Comparison of ENCODE assay signal across 8 cellular contexts in genomic region chr2:241102239-241102803, GRCh38. TPM values are rescaled to one million over a fixed set of nuclear protein-coding genes. Genes with fewer than 3 reads are reported as not detected.
DNase-seq lines count a peak whose midpoint lies in the region; ATAC-seq and TF ChIP-seq lines count a peak whose summit lies in the region.

TSS of gene MTERF4 (minus strand) at chr2:241102287. CDS start at chr2:241102273, 14 bp downstream.

- WGBS in spleen, 5 donors = 0 to 1% (median 0%) methylated on average over 25 to 56 of the region's 56 CpGs

- peaks cover 20 to 88% (median 52%) of the 10 kb centered on the region in 6 donors for H3K4me1 ChIP-seq in spleen

- peaks cover 0 to 45% (median 15%) of the 10 kb centered on the region in 6 donors for H3K36me3 ChIP-seq in spleen

- intact Hi-C loops in spleen (cut with DNase I; ENCODE audit: low total_unique reads) = no loop called here

- no peaks in the 10 kb centered on the region for H3K9me3 ChIP-seq in spleen

- DNase-seq in ACHN (peak; percentile 89), NCI-H2171 treated with DMSO at 0.1 percent for 48 hours (lab: John Stamatoyannopoulos, UW) (peak; percentile 73), caudate nucleus (lab: John Stamatoyannopoulos, UW) (peak in 59 of 61 donors; percentile 27 to 90 (median 76)), immature natural killer cell (peak; percentile 81 to 85 (median 84)), spleen (peak; percentile 98)
- DNase-seq in activated CD4-positive, CD25-positive, alpha-beta regulatory T cell (lab: John Stamatoyannopoulos, UW) = peak; percentile 77 to 81 (median 81)

- peak in 1 of 11 experiments; percentile 13 for TF ChIP-seq CTCF in spleen (IDR thresholded peaks at IDR 0.05 in 8 of 11, conservative IDR thresholded peaks at IDR 0.05 in 3 of 11)

- H3K4me1 Mint-ChIP-seq in immature natural killer cell = peaks cover 37 to 57% of the 10 kb centered on the region in 2 donors

- H3K27ac Mint-ChIP-seq in immature natural killer cell = peak within 1 kb of the TSS; percentile 94 to 97 (median 95)

- H3K27ac ChIP-seq in caudate nucleus (ENCODE audit: low read depth, low read length) = peak within 1 kb of the TSS; percentile 77
- peak within 1 kb of the TSS; percentile 86 to 96 (median 92) for H3K27ac ChIP-seq in spleen

- peak within 1 kb of the TSS; percentile 59 to 98 (median 84) for H3K4me3 ChIP-seq in spleen

- in situ Hi-C loops in ACHN (cut with HindIII; ENCODE audit: low pct_ligation_motif_present, low pct_unique_long_range_greater_than_20kb, low sequenced_read_pairs) = no loop called here

- peak; percentile 91 for ATAC-seq in GM18867 (IDR thresholded peaks at IDR 0.05; ENCODE audit: unreplicated experiment)
- ATAC-seq in HG03103 (IDR thresholded peaks at IDR 0.05; ENCODE audit: low read depth, unreplicated experiment) = peak; percentile 85

- peak within 1 kb of the TSS; percentile 93 to 98 (median 95) for H3K4me3 Mint-ChIP-seq in immature natural killer cell

- TF ChIP-seq POLR2A in spleen (IDR thresholded peaks at IDR 0.05) = peak in 2 of 3 donors; percentile 16 to 61

- H3K9me3 Mint-ChIP-seq in immature natural killer cell = no peaks in the 10 kb centered on the region

- peaks cover 0 to 10% (median 3%) of the 10 kb centered on the region in 3 donors for H3K36me3 Mint-ChIP-seq in immature natural killer cell

- H3K27me3 ChIP-seq in spleen (replicated peaks in 1 of 7) = no peaks in the 10 kb centered on the region

- H3K27me3 Mint-ChIP-seq in immature natural killer cell (ENCODE audit: low read depth in 3 of 3) = peaks cover 0 to 12% (median 4%) of the 10 kb centered on the region in 3 donors

RNA-seq across cellular contexts. Expression of gene MTERF4, which starts in this region (rescaled TPM):
- polyA plus RNA-seq in immature natural killer cell (10 to 100 TPM; 27.8 to 35.8 (median 30.9) TPM), spleen (10 to 100 TPM; 28.4 to 33.7 (median 30.6) TPM)
- 10 to 100 TPM; 38.4 to 74.0 (median 51.1) TPM for total RNA-seq in spleen

Comparison
In these comparisons a context has a peak if more than half of its experiments do, and no peak if none do; other contexts are left out.
1. Peak in every context shown above with its lines: DNase-seq, ATAC-seq, H3K4me3 ChIP-seq and H3K27ac ChIP-seq.